In genomic region chr2:171158036-171158789, GRCh38 we compare ENCODE assay signal across 8 cellular contexts. TPM values are rescaled to one million over a fixed set of nuclear protein-coding genes. Genes with fewer than 3 reads are reported as not detected.
DNase-seq lines count a peak whose midpoint lies in the region; TF ChIP-seq lines count a peak whose summit lies in the region.

No MANE protein-coding gene starts in this region.

- CTCF ChIA-PET in mammary epithelial cell (lab: Charles Lee; ENCODE audit: low non-redundant PET) = no interaction called here

- WGBS in mammary epithelial cell (ENCODE audit: low coverage, missing lambda C conversion rate) = 71% methylated on average over 9 of the region's 9 CpGs

- H3K27me3 ChIP-seq in KMS-11 (ENCODE audit: insufficient read depth, low read depth) (no peaks in the 10 kb centered on the region), mammary epithelial cell (ENCODE audit: insufficient read depth, low read length) (no peaks in the 10 kb centered on the region), neural cell (ENCODE audit: insufficient read depth, low read depth, low read length) (no peaks in the 10 kb centered on the region), tibial artery (no peaks in the 10 kb centered on the region)

- DNase-seq in mammary epithelial cell (no peak), NCI-H1092 (lab: John Stamatoyannopoulos, UW) (no peak), RPMI8226 (no peak), germinal center (ENCODE audit: low spot score) (no peak), tibial artery (no peak)

- H3K27ac ChIP-seq in KMS-11 (peak overlapping the region; percentile 98; the same call in 1 of the 2 replicates), mammary epithelial cell (ENCODE audit: insufficient read depth, low read depth, low read length) (no peak overlapping the region), neural cell (ENCODE audit: low read length) (peak overlapping the region; percentile 92), tibial artery (no peak overlapping the region)

- intact Hi-C loops in mammary epithelial cell (cut with micrococcal nuclease) = no loop called here
- intact Hi-C loops in tibial artery (cut with DNase I; ENCODE audit: low total_unique reads) = no loop called here

- no peak for TF ChIP-seq EP300 in neural cell (conservative IDR thresholded peaks at IDR 0.05; ENCODE audit: poor library complexity, severe bottlenecking)

- H3K36me3 ChIP-seq in ES-I3 (ENCODE audit: insufficient read depth, low read length) (no peaks in the 10 kb centered on the region), KMS-11 (ENCODE audit: insufficient read depth) (no peaks in the 10 kb centered on the region), mammary epithelial cell (ENCODE audit: insufficient read depth, low read length) (no peaks in the 10 kb centered on the region), neural cell (ENCODE audit: insufficient read depth, low read length) (no peaks in the 10 kb centered on the region), tibial artery (no peaks in the 10 kb centered on the region)

- BruUV-seq in mammary epithelial cell (replicated peaks; lab: Mats Ljungman, UMichigan) = no TSS peak

- H3K9ac ChIP-seq in ES-I3 (ENCODE audit: low read depth, low read length) = peak overlapping the region; percentile 85
- peak overlapping the region; percentile 96; the same call in 1 of the 2 replicates for H3K9ac ChIP-seq in KMS-11
- no peak overlapping the region for H3K9ac ChIP-seq in mammary epithelial cell (ENCODE audit: insufficient read depth, low read length)
- H3K9ac ChIP-seq in neural cell (ENCODE audit: low read length) = peak overlapping the region; percentile 87

- H3K4me2 ChIP-seq in KMS-11 (peak overlapping the region; percentile 72), mammary epithelial cell (ENCODE audit: insufficient read depth, low read depth, low read length) (peak overlapping the region; percentile 88), neural cell (ENCODE audit: low read length) (peak overlapping the region; percentile 84)

- H3K79me2 ChIP-seq in KMS-11 (ENCODE audit: insufficient read depth, low read depth) (peaks cover 66% of the 10 kb centered on the region), mammary epithelial cell (ENCODE audit: insufficient read depth, low read length) (peaks cover 73% of the 10 kb centered on the region), neural cell (replicated peaks; ENCODE audit: insufficient read depth, low read length) (peaks cover 59% of the 10 kb centered on the region)

- H3K4me3 ChIP-seq in KMS-11 (IDR thresholded peaks at IDR 0.05; ENCODE audit: insufficient read depth, low read depth, low read length) (no peak overlapping the region), mammary epithelial cell (replicated peaks in 1 of 3; ENCODE audit: insufficient read depth in 1 of 3, low read depth in 2 of 3, low read length in 3 of 3) (peak overlapping the region; percentile 83 to 97 (median 90)), neural cell (ENCODE audit: low read length) (peak overlapping the region; percentile 88), tibial artery (peak overlapping the region in 1 of 2 donors; percentile 98)

- no peaks in the 10 kb centered on the region for H3F3A ChIP-seq in neural cell (ENCODE audit: insufficient read depth, low read length, poor library complexity, severe bottlenecking)

- H3K9me3 ChIP-seq in ES-I3 (ENCODE audit: control insufficient read depth, insufficient read depth, low read length) = no peaks in the 10 kb centered on the region
- no peaks in the 10 kb centered on the region for H3K9me3 ChIP-seq in mammary epithelial cell (replicated peaks; ENCODE audit: insufficient read depth, low read length)
- no peaks in the 10 kb centered on the region for H3K9me3 ChIP-seq in neural cell (ENCODE audit: low read length)
- no peaks in the 10 kb centered on the region for H3K9me3 ChIP-seq in tibial artery

- TF ChIP-seq CTCF in KMS-11 (conservative IDR thresholded peaks at IDR 0.05; ENCODE audit: low read depth, low read length) (no peak), mammary epithelial cell (conservative IDR thresholded peaks at IDR 0.05 in 1 of 2, IDR thresholded peaks at IDR 0.05 in 1 of 2; ENCODE audit: extremely low read depth in 1 of 2, insufficient read depth in 1 of 2, low read depth in 1 of 2, low read length in 2 of 2) (no peak), neural cell (IDR thresholded peaks at IDR 0.05; ENCODE audit: poor library complexity, severe bottlenecking) (no peak), tibial artery (IDR thresholded peaks at IDR 0.05) (no peak)

- H3K4me1 ChIP-seq in ES-I3 (ENCODE audit: insufficient read depth, low read length) = peaks cover 8% of the 10 kb centered on the region
- peaks cover 44% of the 10 kb centered on the region for H3K4me1 ChIP-seq in KMS-11 (ENCODE audit: low read depth, poor library complexity, severe bottlenecking)
- peaks cover 3% of the 10 kb centered on the region for H3K4me1 ChIP-seq in mammary epithelial cell (ENCODE audit: insufficient read depth, low read length)
- H3K4me1 ChIP-seq in tibial artery = peaks cover 0 to 23% (median 12%) of the 10 kb centered on the region in 4 donors

- no peaks in the 10 kb centered on the region for H3K9me2 ChIP-seq in neural cell (ENCODE audit: insufficient read depth, low read length)

- H2AFZ ChIP-seq in KMS-11 (ENCODE audit: low read depth) (no peak overlapping the region), mammary epithelial cell (ENCODE audit: low read depth, low read length) (no peak overlapping the region), neural cell (ENCODE audit: low read depth, low read length) (no peak overlapping the region)

- H4K20me1 ChIP-seq in KMS-11 (ENCODE audit: insufficient read depth) (peaks cover 40% of the 10 kb centered on the region), mammary epithelial cell (ENCODE audit: insufficient read depth, low read length) (no peaks in the 10 kb centered on the region), neural cell (ENCODE audit: insufficient read depth) (peaks cover 3% of the 10 kb centered on the region)

- TF ChIP-seq RAD21 in neural cell (conservative IDR thresholded peaks at IDR 0.05) = no peak

- dilution Hi-C loops in mammary epithelial cell (cut with HindIII; ENCODE audit: low sequenced_read_pairs) = no loop called here

- in situ Hi-C loops in mammary epithelial cell (cut with MboI; ENCODE audit: low sequenced_read_pairs in 2 of 2) = loop anchor here in 1 of 2 donors (25.0 kb wide), 1 partner anchor 254 kb away; no protein-coding TSS in a partner anchor

TF ChIP-seq in neural cell, 6 proteins besides CTCF, POLR2A, EP300 and RAD21:
- TF ChIP-seq SMC3 (conservative IDR thresholded peaks at IDR 0.05; ENCODE audit: poor library complexity) = no peak
- TF ChIP-seq EZH2 (IDR thresholded peaks at IDR 0.05; ENCODE audit: borderline replicate concordance, insufficient read depth, low read length, poor library complexity, severe bottlenecking) = no peak
- TF ChIP-seq MXI1 (conservative IDR thresholded peaks at IDR 0.05; ENCODE audit: poor library complexity, severe bottlenecking) = no peak
- no peak for TF ChIP-seq TAF1 (IDR thresholded peaks at IDR 0.05; ENCODE audit: low read depth)
- TF ChIP-seq REST (IDR thresholded peaks at IDR 0.05; ENCODE audit: borderline replicate concordance) = no peak
- no peak for TF ChIP-seq POLR2AphosphoS5 (IDR thresholded peaks at IDR 0.05)

RNA-seq across cellular contexts. Expression of gene TLK1, which starts 2.5 kb away (rescaled TPM):
- total RNA-seq in mammary epithelial cell = 10 to 100 TPM; 15.8 to 60.1 TPM
- polyA plus RNA-seq in mammary epithelial cell (8.2 TPM), neural cell (33.1 and 35.1 TPM in 2 replicates)
- polyA minus RNA-seq in mammary epithelial cell (24.4 TPM), neural cell (80.3 and 95.5 TPM in 2 replicates)

Comparison
In these comparisons a context has a peak if more than half of its experiments do, and no peak if none do; other contexts are left out.
1. H3K27ac ChIP-seq: peak in KMS-11 (single experiment) and neural cell (single experiment); none in mammary epithelial cell (single experiment) and tibial artery (0 of 2).
2. Peak in every context shown above with its lines, with median percentiles within 50 percentile points of each other: H3K4me2 ChIP-seq.